Comparison of ENCODE assay signal across 11 cellular contexts in the genomic region with DNA sequence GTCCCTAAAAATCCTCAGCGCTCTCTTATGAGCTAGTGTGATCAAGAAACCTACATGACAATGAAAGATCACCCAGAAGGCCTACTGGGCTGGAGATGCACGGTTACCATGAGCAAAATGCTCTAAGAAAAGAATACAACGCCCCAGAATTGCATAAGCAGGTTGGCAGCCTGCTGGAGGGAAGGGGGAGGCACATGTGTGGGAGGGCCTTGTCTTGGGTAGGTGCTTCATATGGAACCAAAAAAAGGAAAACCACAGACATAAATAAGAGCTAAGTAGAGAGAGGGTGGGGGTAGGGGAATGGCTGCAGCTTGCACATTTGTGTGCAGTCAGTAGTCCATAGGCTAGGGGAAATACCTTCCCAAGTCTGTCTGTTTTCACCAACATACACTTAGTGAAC. TPM values are rescaled to one million over a fixed set of nuclear protein-coding genes. Genes with fewer than 3 reads are reported as not detected.
DNase-seq lines count a peak whose midpoint lies in the region; ATAC-seq and TF ChIP-seq lines count a peak whose summit lies in the region.
"Had no signal": no experiment of that assay in that cellular context is flagged by ENCODE, and none has a peak within 500 bp of the region (broad histone marks: within the 10 kb centered on the region; RNA-seq: fewer than 3 reads in every experiment).

No MANE protein-coding gene starts in this region.

- no peaks in the 10 kb centered on the region for H3K9me3 ChIP-seq in BLaER1 treated with 17β-estradiol and CSF1 and Interleukin-3, amounts not matched to agents 10 nM and 100 nM (replicated peaks in 1 of 11)
- no peaks in the 10 kb centered on the region for H3K9me3 ChIP-seq in BE2C

- H4K20me1 ChIP-seq in BLaER1 treated with 17β-estradiol and CSF1 and Interleukin-3, amounts not matched to agents 10 nM and 100 nM = peaks cover 0 to 4% (median 0%) of the 10 kb centered on the region in 11 experiments; a peak in 1 of 22 replicates

- no peaks in the 10 kb centered on the region for H3K27me3 ChIP-seq in BLaER1 treated with 17β-estradiol and CSF1 and Interleukin-3, amounts not matched to agents 10 nM and 100 nM
- H3K27me3 ChIP-seq in BE2C = peaks cover 5% of the 10 kb centered on the region

- H3K27ac ChIP-seq in BLaER1 treated with 17β-estradiol and CSF1 and Interleukin-3, amounts not matched to agents 10 nM and 100 nM = peak overlapping the region in 4 of 11 experiments; percentile 1 to 51 (median 36); a peak in 6 of 22 replicates

- H3K9ac ChIP-seq in BLaER1 treated with 17β-estradiol and CSF1 and Interleukin-3, amounts not matched to agents 10 nM and 100 nM = peak overlapping the region in 6 of 11 experiments; percentile 8 to 45 (median 32); a peak in 6 of 22 replicates

- DNase-seq in SIG-M5 treated with dmso at 0.1 percent for 504 hours (lab: John Stamatoyannopoulos, UW; ENCODE audit: unreplicated experiment) (peak; percentile 91), cardiac fibroblast (ENCODE audit: low read depth in 2 of 2) (peak; percentile 21 to 46), left colon (no peak), BE2C (no peak), NCI-H510A treated with DMSO at 0.1 percent for 48 hours (lab: John Stamatoyannopoulos, UW) (no peak)
- DNase-seq: amniotic stem cell, foreskin fibroblast, SHP77 treated with DMSO at 0.1 percent for 48 hours had no signal

- peak overlapping the region in 2 of 10 experiments; percentile 5 to 11; a peak in 3 of 20 replicates for H3K4me3 ChIP-seq in BLaER1 treated with 17β-estradiol and CSF1 and Interleukin-3, amounts not matched to agents 10 nM and 100 nM
- H3K4me3 ChIP-seq in cardiac fibroblast (replicated peaks in 1 of 2; ENCODE audit: low read depth in 2 of 2, low read length in 2 of 2) = no peak overlapping the region
- no peak overlapping the region for H3K4me3 ChIP-seq in BE2C (ENCODE audit: low read depth, low read length)

- no peak for TF ChIP-seq CTCF in cardiac fibroblast (IDR thresholded peaks at IDR 0.05; ENCODE audit: low read depth, low read length)
- no peak for TF ChIP-seq CTCF in BE2C (IDR thresholded peaks at IDR 0.05; ENCODE audit: low read depth, low read length)

- peak; percentile 20 for ATAC-seq in GM21529 (IDR thresholded peaks at IDR 0.05; ENCODE audit: unreplicated experiment)
- no peak for ATAC-seq in left colon
- ATAC-seq in GM18858 (IDR thresholded peaks at IDR 0.05; ENCODE audit: unreplicated experiment) = no peak

- H3K4me2 ChIP-seq in BLaER1 treated with 17β-estradiol and CSF1 and Interleukin-3, amounts not matched to agents 10 nM and 100 nM = peak overlapping the region; percentile 52 to 96 (median 75)

- peaks cover 42 to 60% (median 56%) of the 10 kb centered on the region in 10 experiments for H3K4me1 ChIP-seq in BLaER1 treated with 17β-estradiol and CSF1 and Interleukin-3, amounts not matched to agents 10 nM and 100 nM
- no peaks in the 10 kb centered on the region for H3K4me1 ChIP-seq in BE2C

- H3K36me3 ChIP-seq in BLaER1 treated with 17β-estradiol and CSF1 and Interleukin-3, amounts not matched to agents 10 nM and 100 nM = peaks cover 0 to 29% (median 0%) of the 10 kb centered on the region in 11 experiments; a peak in 4 of 22 replicates
- H3K36me3 ChIP-seq in BE2C = no peaks in the 10 kb centered on the region

- intact Hi-C loops in left colon (cut with DNase I, micrococcal nuclease) = loop anchor here (2.0 to 10.0 kb wide), 2 partner anchors 92 to 94 kb away; a partner anchor contains a TSS

RNA-seq across cellular contexts. Expression of a gene that starts 2.8 kb away (rescaled TPM):
- 100 to 1,000 TPM; 207 to 293 TPM for total RNA-seq in left colon
- polyA plus RNA-seq in BE2C (2012; ENCODE audit: insufficient read depth, insufficient read length, low read depth) = 5.0 TPM

RNA-seq across cellular contexts. Expression of a gene that starts 3.0 kb away (rescaled TPM):
- total RNA-seq in left colon = 1 to 10 TPM; 7.4 to 8.7 TPM
- polyA plus RNA-seq in BE2C (2012; ENCODE audit: insufficient read depth, insufficient read length, low read depth) = 1.6 TPM

RNA-seq across cellular contexts. Expression of a gene that starts 48.1 kb away (rescaled TPM):
- total RNA-seq in left colon = 10 to 100 TPM; 30.7 to 35.5 TPM
- polyA plus RNA-seq in BE2C (2012; ENCODE audit: insufficient read depth, insufficient read length, low read depth) = 36.6 TPM

RNA-seq across cellular contexts. Expression of a gene that starts 59.5 kb away (rescaled TPM):
- not detected for total RNA-seq in left colon
- polyA plus RNA-seq in BE2C (2012; ENCODE audit: insufficient read depth, insufficient read length, low read depth) = 0.26 TPM

Comparison
In these comparisons a context has a peak if more than half of its experiments do, and no peak if none do; other contexts are left out.
1. DNase-seq: peak in SIG-M5 treated with dmso at 0.1 percent for 504 hours (single experiment) and cardiac fibroblast (2 of 2); none in left colon (0 of 2), BE2C (single experiment) and NCI-H510A treated with DMSO at 0.1 percent for 48 hours (single experiment).